Comparison of ENCODE assay signal across 8 cellular contexts in the genomic region with DNA sequence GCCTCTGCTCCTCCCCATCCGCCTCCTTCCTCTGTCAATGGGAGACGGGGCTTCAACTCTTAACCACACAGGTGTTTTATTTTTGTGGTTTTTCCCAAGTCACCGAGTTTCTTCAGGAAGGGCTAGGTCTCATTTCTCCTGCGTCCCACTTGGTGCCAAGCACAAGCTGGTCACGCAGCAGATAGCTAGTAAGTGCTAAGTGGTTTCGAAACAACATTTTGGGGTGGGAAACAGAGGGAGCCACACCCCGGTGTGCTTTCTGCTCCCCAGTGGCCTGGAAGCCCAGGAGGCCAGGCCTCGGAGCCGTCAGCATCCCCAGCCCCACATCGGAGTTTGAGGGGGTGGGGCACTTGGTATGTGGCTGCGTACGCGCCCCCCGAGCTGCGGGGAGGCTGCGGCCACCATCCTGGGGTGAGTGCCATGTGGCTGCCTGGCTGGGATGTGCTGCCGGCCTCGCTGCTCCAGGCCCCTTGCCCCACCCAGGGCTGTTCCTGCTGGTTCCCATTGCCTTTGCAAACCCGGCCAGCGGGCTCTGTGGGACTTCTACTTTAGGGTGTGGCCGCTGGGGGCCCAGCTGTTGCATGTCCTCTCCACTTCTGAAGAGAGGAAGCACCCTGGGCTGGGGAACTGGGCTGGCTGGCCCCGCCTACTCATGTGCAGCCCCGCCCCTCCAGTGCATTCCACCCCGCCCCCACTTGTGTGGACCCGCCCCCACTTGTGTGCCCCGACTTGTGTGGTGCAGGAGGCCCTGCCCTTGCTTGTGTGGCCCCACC. TPM values are rescaled to one million over a fixed set of nuclear protein-coding genes. Genes with fewer than 3 reads are reported as not detected.
DNase-seq lines count a peak whose midpoint lies in the region; ATAC-seq and TF ChIP-seq lines count a peak whose summit lies in the region.

No MANE protein-coding gene starts in this region.

- H3K27me3 ChIP-seq in mammary epithelial cell (ENCODE audit: insufficient read depth, low read length): no peaks in the 10 kb centered on the region
- H3K27me3 ChIP-seq in naive thymus-derived CD4-positive, alpha-beta T cell (ENCODE audit: control insufficient read depth in 2 of 2, insufficient read depth in 2 of 2, low read length in 2 of 2): no peaks in the 10 kb centered on the region

- no TSS peak for BruUV-seq in mammary epithelial cell (replicated peaks; lab: Mats Ljungman, UMichigan)

- POLR2A ChIA-PET in naive thymus-derived CD4-positive, alpha-beta T cell (lab: Charles Lee): no interaction called here

- peaks cover 0 to 4% (median 0%) of the 10 kb centered on the region in 5 donors for H3K36me3 Mint-ChIP-seq in naive thymus-derived CD4-positive, alpha-beta T cell

- intact Hi-C loops in mammary epithelial cell (cut with micrococcal nuclease): no loop called here
- intact Hi-C loops in naive thymus-derived CD4-positive, alpha-beta T cell (cut with micrococcal nuclease): loop anchor here in 1 of 2 donors (5.0 kb wide), 1 partner anchor 33 kb away; no protein-coding TSS in a partner anchor

- peaks cover 3% of the 10 kb centered on the region for H3K36me3 ChIP-seq in mammary epithelial cell (ENCODE audit: insufficient read depth, low read length)
- no peaks in the 10 kb centered on the region for H3K36me3 ChIP-seq in naive thymus-derived CD4-positive, alpha-beta T cell (ENCODE audit: control insufficient read depth in 2 of 3, insufficient read depth in 3 of 3, low read length in 3 of 3)

- H3K4me3 Mint-ChIP-seq in naive thymus-derived CD4-positive, alpha-beta T cell: no peak overlapping the region

- peak; percentile 62 for ATAC-seq in naive thymus-derived CD4-positive, alpha-beta T cell
- ATAC-seq in activated CD4-positive, CD25-positive, alpha-beta regulatory T cell treated with anti-CD3 and anti-CD28 coated beads, Interleukin-2, amount 50 U/mL, for 24 hours: no peak
- ATAC-seq in HG03460 (IDR thresholded peaks at IDR 0.05; ENCODE audit: unreplicated experiment): no peak

- H4K20me1 ChIP-seq in mammary epithelial cell (ENCODE audit: insufficient read depth, low read length): no peaks in the 10 kb centered on the region

- H3K4me1 ChIP-seq in mammary epithelial cell (ENCODE audit: insufficient read depth, low read length): peaks cover 66% of the 10 kb centered on the region
- peaks cover 14 to 15% of the 10 kb centered on the region in 2 donors for H3K4me1 ChIP-seq in naive thymus-derived CD4-positive, alpha-beta T cell (ENCODE audit: control insufficient read depth in 2 of 2, insufficient read depth in 2 of 2, low read length in 2 of 2)

- no peaks in the 10 kb centered on the region for H3K9me3 Mint-ChIP-seq in naive thymus-derived CD4-positive, alpha-beta T cell

- WGBS in mammary epithelial cell (ENCODE audit: low coverage, missing lambda C conversion rate): 92% methylated on average over 22 of the region's 26 CpGs

- H3K9ac ChIP-seq in mammary epithelial cell (ENCODE audit: insufficient read depth, low read length): no peak overlapping the region

- peaks cover 0 to 5% (median 0%) of the 10 kb centered on the region in 5 donors for H3K27me3 Mint-ChIP-seq in naive thymus-derived CD4-positive, alpha-beta T cell

- H3K4me1 Mint-ChIP-seq in naive thymus-derived CD4-positive, alpha-beta T cell: peaks cover 7 to 11% (median 9%) of the 10 kb centered on the region in 7 donors

- peak; percentile 44 for DNase-seq in Daoy (ENCODE audit: low read depth)
- DNase-seq in NOMO-1 (lab: John Stamatoyannopoulos, UW; ENCODE audit: unreplicated experiment in 2 of 2): peak; percentile 70 to 74
- no peak for DNase-seq in mammary epithelial cell
- peak in 3 of 9 donors; percentile 14 to 33 (median 26) for DNase-seq in naive thymus-derived CD4-positive, alpha-beta T cell
- no peak for DNase-seq in dedifferentiated amniotic fluid mesenchymal stem cell (ENCODE audit: extremely low spot score)
- no peak for DNase-seq in GM20000 (ENCODE audit: low spot score)

- no peaks in the 10 kb centered on the region for H3K9me3 ChIP-seq in mammary epithelial cell (replicated peaks; ENCODE audit: insufficient read depth, low read length)
- no peaks in the 10 kb centered on the region for H3K9me3 ChIP-seq in naive thymus-derived CD4-positive, alpha-beta T cell (ENCODE audit: control insufficient read depth in 2 of 3, low read length in 3 of 3)

- H3K79me2 ChIP-seq in mammary epithelial cell (ENCODE audit: insufficient read depth, low read length): peaks cover 26% of the 10 kb centered on the region

- no peak overlapping the region for H3K4me2 ChIP-seq in mammary epithelial cell (ENCODE audit: insufficient read depth, low read depth, low read length)

- in situ Hi-C loops in mammary epithelial cell (cut with MboI; ENCODE audit: low sequenced_read_pairs in 2 of 2): no loop called here

- TF ChIP-seq CTCF in mammary epithelial cell (conservative IDR thresholded peaks at IDR 0.05 in 1 of 2, IDR thresholded peaks at IDR 0.05 in 1 of 2; ENCODE audit: extremely low read depth in 1 of 2, insufficient read depth in 1 of 2, low read depth in 1 of 2, low read length in 2 of 2) (no peak), GM20000 (IDR thresholded peaks at IDR 0.05; ENCODE audit: extremely low read depth, missing control alignments) (no peak)

- H2AFZ ChIP-seq in mammary epithelial cell (ENCODE audit: low read depth, low read length): no peak overlapping the region

- H3K27ac Mint-ChIP-seq in naive thymus-derived CD4-positive, alpha-beta T cell: no peak overlapping the region

- peak overlapping the region; percentile 12 for H3K27ac ChIP-seq in mammary epithelial cell (ENCODE audit: insufficient read depth, low read depth, low read length)
- H3K27ac ChIP-seq in naive thymus-derived CD4-positive, alpha-beta T cell (ENCODE audit: low read depth, low read length): no peak overlapping the region

- CTCF ChIA-PET in mammary epithelial cell (lab: Charles Lee; ENCODE audit: low non-redundant PET): no interaction called here
- CTCF ChIA-PET in naive thymus-derived CD4-positive, alpha-beta T cell (lab: Charles Lee): no interaction called here

- dilution Hi-C loops in mammary epithelial cell (cut with HindIII; ENCODE audit: low sequenced_read_pairs): no loop called here

- no peak overlapping the region for H3K4me3 ChIP-seq in mammary epithelial cell (replicated peaks in 1 of 3; ENCODE audit: insufficient read depth in 1 of 3, low read depth in 2 of 3, low read length in 3 of 3)
- no peak overlapping the region for H3K4me3 ChIP-seq in naive thymus-derived CD4-positive, alpha-beta T cell (ENCODE audit: low read length)

RNA-seq across cellular contexts. Expression of gene BAIAP2, which starts 55.6 kb away (rescaled TPM):
- 62.0 and 65.6 TPM in 2 replicates for total RNA-seq in Daoy (2014; rRNA removed; shearing (Covaris generic))
- 100 to 1,000 TPM in 1 of 2 donors, 10 to 100 TPM in 1; 30.8 to 114 TPM for total RNA-seq in mammary epithelial cell
- 40.7 TPM for polyA plus RNA-seq in mammary epithelial cell
- 24.5 TPM for polyA minus RNA-seq in mammary epithelial cell
- 10 to 100 TPM in 3 of 5 experiments, 1 to 10 TPM in 2; 7.3 to 13.7 (median 12.3) TPM for total RNA-seq in naive thymus-derived CD4-positive, alpha-beta T cell
- polyA plus RNA-seq in naive thymus-derived CD4-positive, alpha-beta T cell: 1 to 10 TPM; 3.2 to 4.9 TPM

Comparison
In these comparisons a context has a peak if more than half of its experiments do, and no peak if none do; other contexts are left out.
1. DNase-seq: peak in Daoy (single experiment) and NOMO-1 (2 of 2); none in mammary epithelial cell (single experiment), dedifferentiated amniotic fluid mesenchymal stem cell (single experiment) and GM20000 (single experiment).